1 cellular context compared by ENCODE assay signal in the genomic region with DNA sequence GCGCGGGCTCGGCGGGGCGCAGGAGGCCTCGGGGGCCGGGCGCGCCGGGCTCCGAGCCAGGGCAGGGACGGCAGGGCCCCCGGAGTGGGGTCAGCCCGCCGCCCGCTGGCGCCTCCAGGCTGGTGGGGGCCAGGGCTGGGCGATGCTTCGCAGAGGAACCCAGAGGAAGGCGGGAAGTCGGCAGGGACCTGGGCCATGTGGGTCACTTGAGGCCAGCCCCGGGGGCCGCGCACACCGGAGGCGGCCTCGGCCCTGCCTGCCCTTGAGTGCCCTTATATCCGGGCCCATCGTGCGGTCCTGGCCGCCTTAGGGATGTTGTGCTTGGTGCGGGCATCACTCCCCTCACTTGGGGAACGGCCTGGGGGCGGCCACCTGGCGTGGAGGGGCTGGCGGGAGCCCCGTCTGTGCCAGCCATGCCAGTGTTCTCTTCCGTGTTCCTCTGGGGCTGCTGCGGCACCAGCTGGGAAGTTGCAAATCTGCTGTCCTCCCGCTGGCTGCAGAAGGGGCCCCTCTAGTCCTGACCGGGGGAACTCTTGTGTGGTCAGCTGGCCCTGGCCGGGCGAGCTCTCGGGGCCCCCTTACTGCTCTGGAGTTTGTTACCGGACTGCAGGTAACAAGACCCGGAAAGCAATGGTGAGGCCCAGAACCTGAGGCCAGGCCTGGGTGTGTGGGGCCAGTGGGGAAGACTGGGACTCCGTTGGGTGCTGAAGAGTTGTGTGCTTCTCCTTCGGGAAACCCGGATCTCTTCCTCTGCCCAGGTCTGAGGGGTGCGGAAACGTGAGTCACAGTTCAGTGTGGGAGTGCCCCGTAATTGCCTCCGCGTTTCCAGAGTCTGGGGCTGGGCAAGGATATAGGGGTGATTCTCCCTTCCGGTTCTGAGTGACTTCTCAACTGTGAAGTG.
TF ChIP-seq lines count a peak whose summit lies in the region.

No MANE protein-coding gene starts in this region.

TF ChIP-seq in K562, 482 proteins besides CTCF, POLR2A, EP300 and RAD21 (continued from another document and continues in another):
- TF ChIP-seq, protein P1, sequence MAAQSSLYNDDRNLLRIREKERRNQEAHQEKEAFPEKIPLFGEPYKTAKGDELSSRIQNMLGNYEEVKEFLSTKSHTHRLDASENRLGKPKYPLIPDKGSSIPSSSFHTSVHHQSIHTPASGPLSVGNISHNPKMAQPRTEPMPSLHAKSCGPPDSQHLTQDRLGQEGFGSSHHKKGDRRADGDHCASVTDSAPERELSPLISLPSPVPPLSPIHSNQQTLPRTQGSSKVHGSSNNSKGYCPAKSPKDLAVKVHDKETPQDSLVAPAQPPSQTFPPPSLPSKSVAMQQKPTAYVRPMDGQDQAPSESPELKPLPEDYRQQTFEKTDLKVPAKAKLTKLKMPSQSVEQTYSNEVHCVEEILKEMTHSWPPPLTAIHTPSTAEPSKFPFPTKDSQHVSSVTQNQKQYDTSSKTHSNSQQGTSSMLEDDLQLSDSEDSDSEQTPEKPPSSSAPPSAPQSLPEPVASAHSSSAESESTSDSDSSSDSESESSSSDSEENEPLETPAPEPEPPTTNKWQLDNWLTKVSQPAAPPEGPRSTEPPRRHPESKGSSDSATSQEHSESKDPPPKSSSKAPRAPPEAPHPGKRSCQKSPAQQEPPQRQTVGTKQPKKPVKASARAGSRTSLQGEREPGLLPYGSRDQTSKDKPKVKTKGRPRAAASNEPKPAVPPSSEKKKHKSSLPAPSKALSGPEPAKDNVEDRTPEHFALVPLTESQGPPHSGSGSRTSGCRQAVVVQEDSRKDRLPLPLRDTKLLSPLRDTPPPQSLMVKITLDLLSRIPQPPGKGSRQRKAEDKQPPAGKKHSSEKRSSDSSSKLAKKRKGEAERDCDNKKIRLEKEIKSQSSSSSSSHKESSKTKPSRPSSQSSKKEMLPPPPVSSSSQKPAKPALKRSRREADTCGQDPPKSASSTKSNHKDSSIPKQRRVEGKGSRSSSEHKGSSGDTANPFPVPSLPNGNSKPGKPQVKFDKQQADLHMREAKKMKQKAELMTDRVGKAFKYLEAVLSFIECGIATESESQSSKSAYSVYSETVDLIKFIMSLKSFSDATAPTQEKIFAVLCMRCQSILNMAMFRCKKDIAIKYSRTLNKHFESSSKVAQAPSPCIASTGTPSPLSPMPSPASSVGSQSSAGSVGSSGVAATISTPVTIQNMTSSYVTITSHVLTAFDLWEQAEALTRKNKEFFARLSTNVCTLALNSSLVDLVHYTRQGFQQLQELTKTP (IDR thresholded peaks at IDR 0.05; ENCODE audit: low read depth in 1 of 2, partially characterized antibody in 2 of 2): peak in 1 of 2 experiments; percentile 25
- TF ChIP-seq CTBP1 (IDR thresholded peaks at IDR 0.05; ENCODE audit: borderline replicate concordance): no peak; the same call in 1 of the 2 replicates
- TF ChIP-seq, protein P2, sequence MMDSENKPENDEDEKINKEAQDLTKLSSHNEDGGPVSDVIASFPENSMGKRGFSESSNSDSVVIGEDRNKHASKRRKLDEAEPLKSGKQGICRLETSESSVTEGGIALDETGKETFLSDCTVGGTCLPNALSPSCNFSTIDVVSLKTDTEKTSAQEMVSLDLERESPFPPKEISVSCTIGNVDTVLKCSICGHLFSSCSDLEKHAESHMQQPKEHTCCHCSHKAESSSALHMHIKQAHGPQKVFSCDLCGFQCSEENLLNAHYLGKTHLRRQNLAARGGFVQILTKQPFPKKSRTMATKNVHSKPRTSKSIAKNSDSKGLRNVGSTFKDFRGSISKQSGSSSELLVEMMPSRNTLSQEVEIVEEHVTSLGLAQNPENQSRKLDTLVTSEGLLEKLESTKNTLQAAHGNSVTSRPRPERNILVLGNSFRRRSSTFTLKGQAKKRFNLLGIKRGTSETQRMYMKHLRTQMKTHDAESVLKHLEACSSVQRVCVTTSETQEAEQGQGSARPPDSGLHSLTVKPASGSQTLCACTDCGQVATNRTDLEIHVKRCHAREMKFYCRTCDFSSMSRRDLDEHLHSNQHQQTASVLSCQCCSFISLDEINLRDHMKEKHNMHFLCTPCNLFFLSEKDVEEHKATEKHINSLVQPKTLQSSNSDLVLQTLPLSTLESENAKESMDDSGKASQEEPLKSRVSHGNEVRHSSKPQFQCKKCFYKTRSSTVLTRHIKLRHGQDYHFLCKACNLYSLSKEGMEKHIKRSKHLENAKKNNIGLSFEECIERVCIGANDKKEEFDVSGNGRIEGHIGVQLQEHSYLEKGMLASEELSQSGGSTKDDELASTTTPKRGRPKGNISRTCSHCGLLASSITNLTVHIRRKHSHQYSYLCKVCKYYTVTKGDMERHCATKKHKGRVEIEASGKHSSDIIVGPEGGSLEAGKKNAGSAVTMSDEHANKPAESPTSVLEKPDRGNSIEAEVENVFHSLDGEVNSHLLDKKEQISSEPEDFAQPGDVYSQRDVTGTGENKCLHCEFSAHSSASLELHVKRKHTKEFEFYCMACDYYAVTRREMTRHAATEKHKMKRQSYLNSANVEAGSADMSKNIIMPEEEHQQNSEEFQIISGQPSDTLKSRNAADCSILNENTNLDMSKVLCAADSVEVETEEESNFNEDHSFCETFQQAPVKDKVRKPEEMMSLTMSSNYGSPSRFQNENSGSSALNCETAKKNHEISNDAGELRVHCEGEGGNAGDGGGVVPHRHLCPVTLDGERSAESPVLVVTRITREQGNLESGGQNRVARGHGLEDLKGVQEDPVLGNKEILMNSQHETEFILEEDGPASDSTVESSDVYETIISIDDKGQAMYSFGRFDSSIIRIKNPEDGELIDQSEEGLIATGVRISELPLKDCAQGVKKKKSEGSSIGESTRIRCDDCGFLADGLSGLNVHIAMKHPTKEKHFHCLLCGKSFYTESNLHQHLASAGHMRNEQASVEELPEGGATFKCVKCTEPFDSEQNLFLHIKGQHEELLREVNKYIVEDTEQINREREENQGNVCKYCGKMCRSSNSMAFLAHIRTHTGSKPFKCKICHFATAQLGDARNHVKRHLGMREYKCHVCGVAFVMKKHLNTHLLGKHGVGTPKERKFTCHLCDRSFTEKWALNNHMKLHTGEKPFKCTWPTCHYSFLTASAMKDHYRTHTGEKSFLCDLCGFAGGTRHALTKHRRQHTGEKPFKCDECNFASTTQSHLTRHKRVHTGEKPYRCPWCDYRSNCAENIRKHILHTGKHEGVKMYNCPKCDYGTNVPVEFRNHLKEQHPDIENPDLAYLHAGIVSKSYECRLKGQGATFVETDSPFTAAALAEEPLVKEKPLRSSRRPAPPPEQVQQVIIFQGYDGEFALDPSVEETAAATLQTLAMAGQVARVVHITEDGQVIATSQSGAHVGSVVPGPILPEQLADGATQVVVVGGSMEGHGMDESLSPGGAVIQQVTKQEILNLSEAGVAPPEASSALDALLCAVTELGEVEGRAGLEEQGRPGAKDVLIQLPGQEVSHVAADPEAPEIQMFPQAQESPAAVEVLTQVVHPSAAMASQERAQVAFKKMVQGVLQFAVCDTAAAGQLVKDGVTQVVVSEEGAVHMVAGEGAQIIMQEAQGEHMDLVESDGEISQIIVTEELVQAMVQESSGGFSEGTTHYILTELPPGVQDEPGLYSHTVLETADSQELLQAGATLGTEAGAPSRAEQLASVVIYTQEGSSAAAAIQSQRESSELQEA (IDR thresholded peaks at IDR 0.05; ENCODE audit: low read depth): no peak
- TF ChIP-seq ZNF274 (IDR thresholded peaks at IDR 0.05; ENCODE audit: borderline replicate concordance, low read depth, low read length): no peak
- TF ChIP-seq SNRNP70 (optimal IDR thresholded peaks at IDR 0.05; ENCODE audit: low read depth, low read length): no peak
- no peak for TF ChIP-seq BRD9 (IDR thresholded peaks at IDR 0.05; ENCODE audit: low read depth, partially characterized antibody)
- no peak for TF ChIP-seq ZFPM2 (CRISPR knock-in tag; IDR thresholded peaks at IDR 0.05)
- no peak for TF ChIP-seq HIVEP1 (CRISPR knock-in tag; IDR thresholded peaks at IDR 0.05)
- TF ChIP-seq NFE2L1 (tag; IDR thresholded peaks at IDR 0.05; ENCODE audit: borderline replicate concordance, low read depth): no peak
- no peak for TF ChIP-seq HDAC3 (IDR thresholded peaks at IDR 0.05; ENCODE audit: borderline replicate concordance, partially characterized antibody)
- no peak for TF ChIP-seq MCM7 (IDR thresholded peaks at IDR 0.05)
- no peak for TF ChIP-seq ZNF707 (CRISPR knock-in tag; conservative IDR thresholded peaks at IDR 0.05)
- TF ChIP-seq NR2F6 (CRISPR knock-in tag; IDR thresholded peaks at IDR 0.05): no peak
- TF ChIP-seq THAP7 (CRISPR knock-in tag; IDR thresholded peaks at IDR 0.05): no peak
- TF ChIP-seq PHF8 (IDR thresholded peaks at IDR 0.05; ENCODE audit: borderline replicate concordance, low read length): peak; percentile 30; the same call in 1 of the 2 replicates
- TF ChIP-seq ZNF766 (CRISPR knock-in tag; conservative IDR thresholded peaks at IDR 0.05): 0 out of 2 replicates have a peak, but pooled peaks have one; percentile 44
- TF ChIP-seq SRF (CRISPR knock-in tag; IDR thresholded peaks at IDR 0.05): no peak
- no peak for TF ChIP-seq ZNF23 (CRISPR knock-in tag; IDR thresholded peaks at IDR 0.05)
- no peak for TF ChIP-seq ZNF408 (CRISPR knock-in tag; IDR thresholded peaks at IDR 0.05; ENCODE audit: low read depth)
- TF ChIP-seq ZBTB33 (CRISPR knock-in tag; IDR thresholded peaks at IDR 0.05): no peak
- TF ChIP-seq, protein P3, sequence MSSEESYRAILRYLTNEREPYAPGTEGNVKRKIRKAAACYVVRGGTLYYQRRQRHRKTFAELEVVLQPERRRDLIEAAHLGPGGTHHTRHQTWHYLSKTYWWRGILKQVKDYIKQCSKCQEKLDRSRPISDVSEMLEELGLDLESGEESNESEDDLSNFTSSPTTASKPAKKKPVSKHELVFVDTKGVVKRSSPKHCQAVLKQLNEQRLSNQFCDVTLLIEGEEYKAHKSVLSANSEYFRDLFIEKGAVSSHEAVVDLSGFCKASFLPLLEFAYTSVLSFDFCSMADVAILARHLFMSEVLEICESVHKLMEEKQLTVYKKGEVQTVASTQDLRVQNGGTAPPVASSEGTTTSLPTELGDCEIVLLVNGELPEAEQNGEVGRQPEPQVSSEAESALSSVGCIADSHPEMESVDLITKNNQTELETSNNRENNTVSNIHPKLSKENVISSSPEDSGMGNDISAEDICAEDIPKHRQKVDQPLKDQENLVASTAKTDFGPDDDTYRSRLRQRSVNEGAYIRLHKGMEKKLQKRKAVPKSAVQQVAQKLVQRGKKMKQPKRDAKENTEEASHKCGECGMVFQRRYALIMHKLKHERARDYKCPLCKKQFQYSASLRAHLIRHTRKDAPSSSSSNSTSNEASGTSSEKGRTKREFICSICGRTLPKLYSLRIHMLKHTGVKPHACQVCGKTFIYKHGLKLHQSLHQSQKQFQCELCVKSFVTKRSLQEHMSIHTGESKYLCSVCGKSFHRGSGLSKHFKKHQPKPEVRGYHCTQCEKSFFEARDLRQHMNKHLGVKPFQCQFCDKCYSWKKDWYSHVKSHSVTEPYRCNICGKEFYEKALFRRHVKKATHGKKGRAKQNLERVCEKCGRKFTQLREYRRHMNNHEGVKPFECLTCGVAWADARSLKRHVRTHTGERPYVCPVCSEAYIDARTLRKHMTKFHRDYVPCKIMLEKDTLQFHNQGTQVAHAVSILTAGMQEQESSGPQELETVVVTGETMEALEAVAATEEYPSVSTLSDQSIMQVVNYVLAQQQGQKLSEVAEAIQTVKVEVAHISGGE (CRISPR knock-in tag; IDR thresholded peaks at IDR 0.05): peak in 2 of 3 experiments; percentile 27 to 84; a peak in 3 of 6 replicates
- TF ChIP-seq SAFB (IDR thresholded peaks at IDR 0.05; ENCODE audit: borderline replicate concordance, low read depth, low read length): no peak
- TF ChIP-seq ZNF830 (CRISPR knock-in tag; IDR thresholded peaks at IDR 0.05): no peak
- no peak for TF ChIP-seq DNMT1 (IDR thresholded peaks at IDR 0.05)
- TF ChIP-seq RBM25 (IDR thresholded peaks at IDR 0.05; ENCODE audit: low read depth, low read length, severe bottlenecking): no peak
- no peak for TF ChIP-seq PML (IDR thresholded peaks at IDR 0.05; ENCODE audit: low read length)
- TF ChIP-seq SMAD4 (CRISPR knock-in tag; conservative IDR thresholded peaks at IDR 0.05): no peak
- TF ChIP-seq KAT2B (IDR thresholded peaks at IDR 0.05; ENCODE audit: low read depth, low read length): no peak
- TF ChIP-seq IRF1 (CRISPR knock-in tag; IDR thresholded peaks at IDR 0.05; ENCODE audit: borderline replicate concordance): peak; percentile 35; the same call in 1 of the 2 replicates
- TF ChIP-seq ZZZ3 (IDR thresholded peaks at IDR 0.05): no peak
